ENCODE assay signal across 8 cellular contexts in genomic region chr12:107134558-107134957, GRCh38. TPM values are rescaled to one million over a fixed set of nuclear protein-coding genes. Genes with fewer than 3 reads are reported as not detected.
A peak's percentile ranks its signal among the peaks of the same experiment; 100 is the strongest.
DNase-seq lines count a peak whose midpoint lies in the region; ATAC-seq lines count a peak whose summit lies in the region.

No MANE protein-coding gene starts in this region.

- no peaks in the 10 kb centered on the region for H3K36me3 ChIP-seq in MG63

- H3K9me3 ChIP-seq in MG63, result no peaks in the 10 kb centered on the region

- ATAC-seq in GM18511 (IDR thresholded peaks at IDR 0.05; ENCODE audit: unreplicated experiment) (no peak), GM18907 (IDR thresholded peaks at IDR 0.05; ENCODE audit: unreplicated experiment) (no peak)

- no peaks in the 10 kb centered on the region for H3K27me3 ChIP-seq in MG63

- peak; percentile 53 for DNase-seq in CD1c-positive myeloid dendritic cell (ENCODE audit: extremely low spot score)
- peak; percentile 9 for DNase-seq in KG1 (lab: John Stamatoyannopoulos, UW)
- DNase-seq in activated T-cell treated with anti-CD3 and anti-CD28 coated beads for 24 hours (ENCODE audit: low read depth), result peak; percentile 21
- peak; percentile 33 for DNase-seq in kidney tubule cell (ENCODE audit: low spot score)
- no peak for DNase-seq in superior temporal gyrus (ENCODE audit: extremely low spot score)
- DNase-seq in MG63, result no peak

- no peak overlapping the region for H3K4me3 ChIP-seq in MG63

RNA-seq across cellular contexts. Expression of gene CRY1, which starts 41.2 kb away (rescaled TPM):
- 12.9 and 15.3 TPM in 2 replicates for total RNA-seq in MG63 (2014; rRNA removed; shearing (Covaris generic); ENCODE audit: low replicate concordance)

Comparison
In these comparisons a context has a peak if more than half of its experiments do, and no peak if none do; other contexts are left out.
1. DNase-seq: peak in CD1c-positive myeloid dendritic cell (single experiment), KG1 (single experiment), activated T-cell treated with anti-CD3 and anti-CD28 coated beads for 24 hours (single experiment) and kidney tubule cell (single experiment); none in superior temporal gyrus (single experiment) and MG63 (single experiment).